In genomic region chr14:104885031-104885972, GRCh38 we compare ENCODE assay signal across 22 cellular contexts. TPM values are rescaled to one million over a fixed set of nuclear protein-coding genes. Genes with fewer than 3 reads are reported as not detected.
DNase-seq lines count a peak whose midpoint lies in the region; ATAC-seq and TF ChIP-seq lines count a peak whose summit lies in the region.
"Had no signal": no experiment of that assay in that cellular context is flagged by ENCODE, and none has a peak within 500 bp of the region (broad histone marks: within the 10 kb centered on the region; RNA-seq: fewer than 3 reads in every experiment).

No MANE protein-coding gene starts in this region.

- 90 to 93% (median 92%) methylated on average over 35 to 38 of the region's 38 CpGs for WGBS in ovary, 3 donors

- intact Hi-C loops in left ventricle myocardium inferior (cut with micrococcal nuclease): no loop called here
- intact Hi-C loops in ovary (cut with DNase I): no loop called here

- TF ChIP-seq CTCF in BE2C (IDR thresholded peaks at IDR 0.05; ENCODE audit: low read depth, low read length): no peak
- TF ChIP-seq CTCF in HEK293 (tag by site-specific recombination; IDR thresholded peaks at IDR 0.05): no peak
- no peak for TF ChIP-seq CTCF in left ventricle myocardium inferior (IDR thresholded peaks at IDR 0.05; ENCODE audit: borderline replicate concordance)
- TF ChIP-seq CTCF in ovary (IDR thresholded peaks at IDR 0.05): no peak

- no peak overlapping the region for H3K27ac ChIP-seq in HEK293 (ENCODE audit: extremely low read depth, low read depth, low read length)
- no peak overlapping the region for H3K27ac ChIP-seq in left ventricle myocardium inferior (replicated peaks)
- no peak overlapping the region for H3K27ac ChIP-seq in ovary
- H3K27ac ChIP-seq: cardiac muscle cell, epithelial cell of prostate, HL-60, neutrophil, suprapubic skin had no signal

- no peak for TF ChIP-seq POLR2A in ovary (IDR thresholded peaks at IDR 0.05)

- no peaks in the 10 kb centered on the region for H3K9me3 Mint-ChIP-seq in activated CD8-positive, alpha-beta T cell treated with anti-CD3 and anti-CD28 coated beads, Interleukin-2, amount 10 ng/mL, durations not matched to agents 7 days and 5 days (ENCODE audit: insufficient read depth)
- H3K9me3 Mint-ChIP-seq: activated CD8-positive, alpha-beta T cell treated with anti-CD3 and anti-CD28 coated beads for 36 hours; activated T-cell treated with anti-CD3 and anti-CD28 coated beads, Interleukin-2, amount 50 U/mL, for 24 hours; CD4-positive, alpha-beta memory T cell had no signal

- H3K4me1 Mint-ChIP-seq in activated CD8-positive, alpha-beta T cell treated with anti-CD3 and anti-CD28 coated beads, Interleukin-2, amount 10 ng/mL, durations not matched to agents 7 days and 5 days (ENCODE audit: low read depth): no peaks in the 10 kb centered on the region
- H3K4me1 Mint-ChIP-seq: CD4-positive, alpha-beta memory T cell had no signal

- H3K4me3 Mint-ChIP-seq in activated CD8-positive, alpha-beta T cell treated with anti-CD3 and anti-CD28 coated beads, Interleukin-2, amount 10 ng/mL, durations not matched to agents 7 days and 5 days: no peak overlapping the region
- H3K4me3 Mint-ChIP-seq: activated CD8-positive, alpha-beta T cell treated with anti-CD3 and anti-CD28 coated beads for 36 hours; activated T-cell treated with anti-CD3 and anti-CD28 coated beads, Interleukin-2, amount 50 U/mL, for 24 hours; CD4-positive, alpha-beta memory T cell had no signal

- H3K9me3 ChIP-seq in BE2C (no peaks in the 10 kb centered on the region), HEK293 (ENCODE audit: control insufficient read depth, insufficient read depth, low read depth, low read length) (no peaks in the 10 kb centered on the region), left ventricle myocardium inferior (replicated peaks) (no peaks in the 10 kb centered on the region), ovary (no peaks in the 10 kb centered on the region)
- H3K9me3 ChIP-seq: neutrophil, suprapubic skin had no signal

- no peaks in the 10 kb centered on the region for H3K27me3 Mint-ChIP-seq in activated CD8-positive, alpha-beta T cell treated with anti-CD3 and anti-CD28 coated beads, Interleukin-2, amount 10 ng/mL, durations not matched to agents 7 days and 5 days (ENCODE audit: low read depth)
- H3K27me3 Mint-ChIP-seq: activated CD8-positive, alpha-beta T cell treated with anti-CD3 and anti-CD28 coated beads for 36 hours; activated T-cell treated with anti-CD3 and anti-CD28 coated beads, Interleukin-2, amount 50 U/mL, for 24 hours; CD4-positive, alpha-beta memory T cell had no signal

- POLR2A ChIA-PET in HEK293 (lab: Yijun Ruan, JAX): no interaction called here
- POLR2A ChIA-PET in activated CD8-positive, alpha-beta T cell treated with anti-CD3 and anti-CD28 coated beads, Interleukin-2, amount 10 ng/mL, durations not matched to agents 7 days and 5 days (lab: Charles Lee): no interaction called here

- H3K4me3 ChIP-seq in BE2C (ENCODE audit: low read depth, low read length) (no peak overlapping the region), HEK293 (ENCODE audit: low read depth, low read length) (no peak overlapping the region), left ventricle myocardium inferior (no peak overlapping the region), ovary (no peak overlapping the region)
- H3K4me3 ChIP-seq: cardiac muscle cell, dorsolateral prefrontal cortex, suprapubic skin had no signal

- H3K4me1 ChIP-seq in BE2C (peaks cover 22% of the 10 kb centered on the region), HEK293 (ENCODE audit: control insufficient read depth, insufficient read depth, low read length) (peaks cover 5% of the 10 kb centered on the region; the same call in 1 of the 2 replicates), left ventricle myocardium inferior (peaks cover 16% of the 10 kb centered on the region), ovary (ENCODE audit: insufficient read depth) (no peaks in the 10 kb centered on the region)

- H3K36me3 ChIP-seq in BE2C (no peaks in the 10 kb centered on the region), HEK293 (ENCODE audit: control insufficient read depth in 2 of 2, insufficient read depth in 1 of 2, low read length in 2 of 2) (peaks cover 0 to 70% of the 10 kb centered on the region in 2 experiments; a peak in 2 of 3 replicates), left ventricle myocardium inferior (peaks cover 51% of the 10 kb centered on the region), ovary (no peaks in the 10 kb centered on the region)
- H3K36me3 ChIP-seq: neutrophil had no signal

- H3K27ac Mint-ChIP-seq in activated CD8-positive, alpha-beta T cell treated with anti-CD3 and anti-CD28 coated beads, Interleukin-2, amount 10 ng/mL, durations not matched to agents 7 days and 5 days: no peak overlapping the region
- H3K27ac Mint-ChIP-seq: activated CD8-positive, alpha-beta T cell treated with anti-CD3 and anti-CD28 coated beads for 36 hours; activated T-cell treated with anti-CD3 and anti-CD28 coated beads, Interleukin-2, amount 50 U/mL, for 24 hours; CD4-positive, alpha-beta memory T cell had no signal

- no peak for ATAC-seq in GM19467 (IDR thresholded peaks at IDR 0.05; ENCODE audit: unreplicated experiment)
- no peak for ATAC-seq in activated CD8-positive, alpha-beta T cell treated with anti-CD3 and anti-CD28 coated beads, Interleukin-2, amount 10 ng/mL, durations not matched to agents 7 days and 5 days
- ATAC-seq: activated CD8-positive, alpha-beta T cell treated with anti-CD3 and anti-CD28 coated beads for 36 hours had no signal

- TF ChIP-seq EP300 in ovary (IDR thresholded peaks at IDR 0.05): no peak

- H3K27me3 ChIP-seq in BE2C (no peaks in the 10 kb centered on the region), left ventricle myocardium inferior (ENCODE audit: low read depth) (no peaks in the 10 kb centered on the region), ovary (no peaks in the 10 kb centered on the region)
- H3K27me3 ChIP-seq: cardiac muscle cell, dorsolateral prefrontal cortex, neutrophil, suprapubic skin had no signal

- CTCF ChIA-PET in HEK293 (lab: Yijun Ruan, JAX): no interaction called here
- CTCF ChIA-PET in activated CD8-positive, alpha-beta T cell treated with anti-CD3 and anti-CD28 coated beads, Interleukin-2, amount 10 ng/mL, durations not matched to agents 7 days and 5 days (lab: Charles Lee): no interaction called here

- DNase-seq in BE2C: peak; percentile 23
- peak; percentile 15 for DNase-seq in left ventricle myocardium inferior
- DNase-seq in ovary: peak in 4 of 5 donors; percentile 6 to 34 (median 18)
- DNase-seq in activated CD8-positive, alpha-beta T cell treated with anti-CD3 and anti-CD28 coated beads, Interleukin-2, amount 10 ng/mL, durations not matched to agents 7 days and 5 days: no peak
- DNase-seq in cerebellar cortex (ENCODE audit: low spot score): no peak
- DNase-seq: activated CD8-positive, alpha-beta T cell treated with anti-CD3 and anti-CD28 coated beads for 36 hours; activated T-cell treated with anti-CD3 and anti-CD28 coated beads, Interleukin-2, amount 50 U/mL, for 24 hours; amniotic stem cell; mammary epithelial cell; NCI-H1436 treated with DMSO at 0.1 percent for 48 hours; NCI-H69; retina had no signal

- no peaks in the 10 kb centered on the region for H3K36me3 Mint-ChIP-seq in activated CD8-positive, alpha-beta T cell treated with anti-CD3 and anti-CD28 coated beads, Interleukin-2, amount 10 ng/mL, durations not matched to agents 7 days and 5 days (ENCODE audit: low read depth)
- H3K36me3 Mint-ChIP-seq: CD4-positive, alpha-beta memory T cell had no signal

TF ChIP-seq in HEK293, 187 proteins besides CTCF, POLR2A, EP300 and RAD21:
- 0 out of 2 replicates have a peak, but pooled peaks have one; percentile 30 for TF ChIP-seq GLIS1 (tag by site-specific recombination; IDR thresholded peaks at IDR 0.05)
- peak; percentile 36; the same call in 1 of the 2 replicates for TF ChIP-seq GLIS2 (tag by site-specific recombination; IDR thresholded peaks at IDR 0.05)
- no peak for TF ChIP-seq EGR2 (tag by site-specific recombination; IDR thresholded peaks at IDR 0.05; ENCODE audit: low read depth)
- no peak for TF ChIP-seq ZNF221 (tag by site-specific recombination; IDR thresholded peaks at IDR 0.05; ENCODE audit: borderline replicate concordance)
- 0 out of 2 replicates have a peak, but pooled peaks have one; percentile 6 for TF ChIP-seq SP2 (tag by site-specific recombination; IDR thresholded peaks at IDR 0.05)

RNA-seq across cellular contexts. Expression of gene CEP170B, which starts 20.2 kb away (rescaled TPM):
- 3.4 TPM for polyA plus RNA-seq in BE2C (2012; ENCODE audit: insufficient read depth, insufficient read length, low read depth)
- total RNA-seq in left ventricle myocardium inferior (11.7 TPM), ovary (10 to 100 TPM in 4 of 7 donors, 1 to 10 TPM in 3; 3.0 to 22.7 (median 11.7) TPM)
- 1 to 10 TPM; 1.9 to 5.1 TPM for polyA plus RNA-seq in ovary
- total RNA-seq in activated CD8-positive, alpha-beta T cell treated with anti-CD3 and anti-CD28 coated beads, Interleukin-2, amount 10 ng/mL, durations not matched to agents 7 days and 5 days: 1 to 10 TPM; 2.5 to 2.7 TPM

RNA-seq across cellular contexts. Expression of gene PLD4, which starts 39.4 kb away (rescaled TPM):
- 1.9 TPM for polyA plus RNA-seq in BE2C (2012; ENCODE audit: insufficient read depth, insufficient read length, low read depth)
- 0.44 TPM for total RNA-seq in left ventricle myocardium inferior
- total RNA-seq in ovary: 1 to 10 TPM in 4 of 7 donors, under 1 TPM in 2, not detected in 1; 0.32 to 3.2 (median 1.4) TPM
- under 1 TPM; 0.12 to 0.48 TPM for polyA plus RNA-seq in ovary
- total RNA-seq in activated CD8-positive, alpha-beta T cell treated with anti-CD3 and anti-CD28 coated beads, Interleukin-2, amount 10 ng/mL, durations not matched to agents 7 days and 5 days: not detected
- total RNA-seq: activated CD8-positive, alpha-beta T cell treated with anti-CD3 and anti-CD28 coated beads for 36 hours; CD4-positive, alpha-beta memory T cell; M059J had no signal

Comparison
In these comparisons a context has a peak if more than half of its experiments do, and no peak if none do; other contexts are left out.
1. DNase-seq: peak in BE2C (single experiment), left ventricle myocardium inferior (single experiment) and ovary (4 of 5); none in activated CD8-positive, alpha-beta T cell treated with anti-CD3 and anti-CD28 coated beads, Interleukin-2, amount 10 ng/mL, durations not matched to agents 7 days and 5 days (single experiment) and cerebellar cortex (single experiment).